In genomic region chr20:48019496-48019895, GRCh38 we compare ENCODE assay signal across 17 cellular contexts.
"Had no signal": no experiment of that assay in that cellular context is flagged by ENCODE, and none has a peak within 500 bp of the region (broad histone marks: within the 10 kb centered on the region; RNA-seq: fewer than 3 reads in every experiment).

No MANE protein-coding gene starts in this region.

- ATAC-seq: activated CD4-positive, CD25-positive, alpha-beta regulatory T cell treated with anti-CD3 and anti-CD28 coated beads, Interleukin-2, amount 50 U/mL, for 24 hours; activated T-cell treated with anti-CD3 and anti-CD28 coated beads, Interleukin-2, amount 50 U/mL, for 4 hours; naive thymus-derived CD8-positive, alpha-beta T cell had no signal

- H3K36me3 ChIP-seq: breast epithelium, esophagus muscularis mucosa had no signal

- H3K4me1 ChIP-seq: breast epithelium, esophagus muscularis mucosa had no signal

- H3K4me3 ChIP-seq: breast epithelium, esophagus muscularis mucosa had no signal

- H3K36me3 Mint-ChIP-seq: activated naive CD4-positive, alpha-beta T cell treated with anti-CD3 and anti-CD28 coated beads, Interleukin-2, amount 10 ng/mL, durations not matched to agents 7 days and 5 days; naive thymus-derived CD8-positive, alpha-beta T cell had no signal

- H3K27ac ChIP-seq: breast epithelium, esophagus muscularis mucosa had no signal

- H3K27ac Mint-ChIP-seq: activated CD4-positive, alpha-beta T cell treated with anti-CD3 and anti-CD28 coated beads, Interleukin-2, amount 10 ng/mL, durations not matched to agents 7 days and 5 days; activated naive CD4-positive, alpha-beta T cell treated with anti-CD3 and anti-CD28 coated beads, Interleukin-2, amount 10 ng/mL, durations not matched to agents 7 days and 5 days; naive thymus-derived CD8-positive, alpha-beta T cell had no signal

- H3K9me3 Mint-ChIP-seq: activated CD4-positive, alpha-beta T cell treated with anti-CD3 and anti-CD28 coated beads, Interleukin-2, amount 10 ng/mL, durations not matched to agents 7 days and 5 days; activated naive CD4-positive, alpha-beta T cell treated with anti-CD3 and anti-CD28 coated beads, Interleukin-2, amount 10 ng/mL, durations not matched to agents 7 days and 5 days had no signal

- H3K4me1 Mint-ChIP-seq: activated CD4-positive, alpha-beta T cell treated with anti-CD3 and anti-CD28 coated beads, Interleukin-2, amount 10 ng/mL, durations not matched to agents 7 days and 5 days; activated naive CD4-positive, alpha-beta T cell treated with anti-CD3 and anti-CD28 coated beads, Interleukin-2, amount 10 ng/mL, durations not matched to agents 7 days and 5 days; naive thymus-derived CD8-positive, alpha-beta T cell had no signal

- DNase-seq: activated CD4-positive, alpha-beta T cell treated with anti-CD3 and anti-CD28 coated beads, Interleukin-2, amount 10 ng/mL, durations not matched to agents 7 days and 5 days; activated CD8-positive, alpha-beta memory T cell treated with anti-CD3 and anti-CD28 coated beads, Interleukin-2, amount 50 U/mL, for 4 hours; activated effector memory CD4-positive, alpha-beta T cell treated with Interleukin-2 at 50 U/mL for 16 hours; activated naive CD4-positive, alpha-beta T cell treated with anti-CD3 and anti-CD28 coated beads, Interleukin-2, amount 10 ng/mL, durations not matched to agents 7 days and 5 days; activated T-cell treated with anti-CD3 and anti-CD28 coated beads, Interleukin-2, amount 50 U/mL, for 4 hours; aorta; effector CD8-positive, alpha-beta T cell; naive thymus-derived CD8-positive, alpha-beta T cell; posterior cingulate gyrus; stimulated activated CD4-positive, alpha-beta T cell treated with anti-CD3 and anti-CD28 coated beads, Interleukin-12 subunit alpha, Interleukin-12 subunit beta, amount 100 ng/mL, for 4 hours; stimulated activated CD4-positive, alpha-beta T cell treated with anti-CD3 and anti-CD28 coated beads, Interleukin-1b, Interleukin-23, amount 100 ng/mL, for 48 hours; stimulated activated CD8-positive, alpha-beta memory T cell treated with anti-CD3 and anti-CD28 coated beads, Interleukin-4, amount 100 ng/mL, for 48 hours; stimulated activated naive CD4-positive, alpha-beta T cell; T1000 had no signal

- H3K4me3 Mint-ChIP-seq: activated CD4-positive, alpha-beta T cell treated with anti-CD3 and anti-CD28 coated beads, Interleukin-2, amount 10 ng/mL, durations not matched to agents 7 days and 5 days; activated naive CD4-positive, alpha-beta T cell treated with anti-CD3 and anti-CD28 coated beads, Interleukin-2, amount 10 ng/mL, durations not matched to agents 7 days and 5 days; activated T-cell treated with anti-CD3 and anti-CD28 coated beads, Interleukin-2, amount 50 U/mL, for 4 hours; naive thymus-derived CD8-positive, alpha-beta T cell had no signal

- H3K9me3 ChIP-seq: breast epithelium, esophagus muscularis mucosa had no signal

- H3K27me3 ChIP-seq: breast epithelium, esophagus muscularis mucosa had no signal
